Comparison of ENCODE assay signal across 1 cellular context in genomic region chr12:95802482-95803264, GRCh38.
TF ChIP-seq lines count a peak whose summit lies in the region.

No MANE protein-coding gene starts in this region.

TF ChIP-seq in HepG2, 621 proteins besides CTCF, POLR2A, EP300 and RAD21 (continued from another document):
- TF ChIP-seq ZNF609 (CRISPR knock-in tag; IDR thresholded peaks at IDR 0.05; ENCODE audit: borderline replicate concordance) (peak; percentile 74; the same call in 1 of the 2 replicates), MXD1 (CRISPR knock-in tag; IDR thresholded peaks at IDR 0.05) (no peak), ZNF282 (IDR thresholded peaks at IDR 0.05; ENCODE audit: partially characterized antibody) (no peak), SMARCE1 (IDR thresholded peaks at IDR 0.05; ENCODE audit: borderline replicate concordance) (no peak), ZSCAN9 (CRISPR knock-in tag; IDR thresholded peaks at IDR 0.05; ENCODE audit: borderline replicate concordance) (no peak), ETV5 (CRISPR knock-in tag; IDR thresholded peaks at IDR 0.05; ENCODE audit: borderline replicate concordance) (peak; percentile 48; the same call in 1 of the 2 replicates), CENPX (CRISPR knock-in tag; IDR thresholded peaks at IDR 0.05) (no peak), NFIB (CRISPR knock-in tag; IDR thresholded peaks at IDR 0.05; ENCODE audit: borderline replicate concordance) (no peak), SNAPC4 (CRISPR knock-in tag; IDR thresholded peaks at IDR 0.05) (no peak; the same call in 1 of the 2 replicates), HOXA5 (CRISPR knock-in tag; IDR thresholded peaks at IDR 0.05) (no peak), ZNF670 (CRISPR knock-in tag; IDR thresholded peaks at IDR 0.05; ENCODE audit: borderline replicate concordance) (no peak), NR2F1 (CRISPR knock-in tag; IDR thresholded peaks at IDR 0.05) (no peak), KLF11 (CRISPR knock-in tag; IDR thresholded peaks at IDR 0.05) (no peak), RFXAP (CRISPR knock-in tag; IDR thresholded peaks at IDR 0.05; ENCODE audit: borderline replicate concordance) (no peak), FOXA1 (IDR thresholded peaks at IDR 0.05) (no peak), FOXA1 (CRISPR knock-in tag; IDR thresholded peaks at IDR 0.05) (0 out of 2 replicates have a peak, but pooled peaks have one; percentile 31), ZNF615 (CRISPR knock-in tag; IDR thresholded peaks at IDR 0.05; ENCODE audit: borderline replicate concordance) (no peak), RFX1 (IDR thresholded peaks at IDR 0.05) (no peak), PHF8 (CRISPR knock-in tag; IDR thresholded peaks at IDR 0.05) (no peak), ZHX1 (CRISPR knock-in tag; IDR thresholded peaks at IDR 0.05; ENCODE audit: low read depth) (no peak), THAP9 (CRISPR knock-in tag; IDR thresholded peaks at IDR 0.05; ENCODE audit: borderline replicate concordance) (no peak), PATZ1 (CRISPR knock-in tag; IDR thresholded peaks at IDR 0.05) (no peak), CAMTA2 (CRISPR knock-in tag; IDR thresholded peaks at IDR 0.05; ENCODE audit: borderline replicate concordance) (no peak)
